In genomic region chr17:78256705-78257559, GRCh38 we compare ENCODE assay signal across 2 cellular contexts.
TF ChIP-seq lines count a peak whose summit lies in the region.

No MANE protein-coding gene starts in this region.

TF ChIP-seq in HEK293, 187 proteins besides CTCF, POLR2A, EP300 and RAD21:
- no peak for TF ChIP-seq ZNF157 (tag by site-specific recombination; IDR thresholded peaks at IDR 0.05)
- TF ChIP-seq ZSCAN4 (tag by site-specific recombination; IDR thresholded peaks at IDR 0.05) = peak; percentile 70
- TF ChIP-seq ZNF146 (tag by site-specific recombination; IDR thresholded peaks at IDR 0.05) = no peak
- TF ChIP-seq, protein P1, sequence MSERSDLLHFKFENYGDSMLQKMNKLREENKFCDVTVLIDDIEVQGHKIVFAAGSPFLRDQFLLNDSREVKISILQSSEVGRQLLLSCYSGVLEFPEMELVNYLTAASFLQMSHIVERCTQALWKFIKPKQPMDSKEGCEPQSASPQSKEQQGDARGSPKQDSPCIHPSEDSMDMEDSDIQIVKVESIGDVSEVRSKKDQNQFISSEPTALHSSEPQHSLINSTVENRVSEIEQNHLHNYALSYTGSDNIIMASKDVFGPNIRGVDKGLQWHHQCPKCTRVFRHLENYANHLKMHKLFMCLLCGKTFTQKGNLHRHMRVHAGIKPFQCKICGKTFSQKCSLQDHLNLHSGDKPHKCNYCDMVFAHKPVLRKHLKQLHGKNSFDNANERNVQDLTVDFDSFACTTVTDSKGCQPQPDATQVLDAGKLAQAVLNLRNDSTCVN (tag by site-specific recombination; optimal IDR thresholded peaks at IDR 0.05) = no peak
- TF ChIP-seq ZNF843 (tag by site-specific recombination; IDR thresholded peaks at IDR 0.05) = no peak
- no peak for TF ChIP-seq ZNF121 (tag by site-specific recombination; IDR thresholded peaks at IDR 0.05)

TF ChIP-seq in K562, 482 proteins besides CTCF, POLR2A, EP300 and RAD21 (continues in another document):
- TF ChIP-seq TAL1 (IDR thresholded peaks at IDR 0.05) (peak; percentile 32; the same call in 1 of the 2 replicates), SMAD4 (CRISPR knock-in tag; conservative IDR thresholded peaks at IDR 0.05) (peak; percentile 76), HDAC1 (IDR thresholded peaks at IDR 0.05) (peak in 1 of 2 experiments; percentile 32; a peak in 1 of 4 replicates), MYBL2 (IDR thresholded peaks at IDR 0.05; ENCODE audit: low read depth) (no peak), MYBL2 (CRISPR knock-in tag; IDR thresholded peaks at IDR 0.05; ENCODE audit: borderline replicate concordance) (no peak), ZNF395 (CRISPR knock-in tag; IDR thresholded peaks at IDR 0.05) (peak; percentile 8; the same call in 1 of the 2 replicates), FUS (optimal IDR thresholded peaks at IDR 0.05; ENCODE audit: low read depth, low read length) (no peak), KDM1A (IDR thresholded peaks at IDR 0.05) (peak in 1 of 2 experiments; percentile 88; a peak in 2 of 4 replicates), STAG1 (CRISPR knock-in tag; IDR thresholded peaks at IDR 0.05; ENCODE audit: borderline replicate concordance) (no peak), ZBTB9 (CRISPR knock-in tag; IDR thresholded peaks at IDR 0.05) (peak; percentile 21; the same call in 1 of the 2 replicates), EHMT2 (IDR thresholded peaks at IDR 0.05) (no peak), PHTF2 (CRISPR knock-in tag; IDR thresholded peaks at IDR 0.05) (no peak), NFIC (IDR thresholded peaks at IDR 0.05) (no peak), ESRRA (IDR thresholded peaks at IDR 0.05; ENCODE audit: borderline replicate concordance, low read depth) (no peak; the same call in 1 of the 2 replicates), NR4A1 (CRISPR knock-in tag; IDR thresholded peaks at IDR 0.05) (peak; percentile 36; the same call in 1 of the 2 replicates), NR4A1 (tag; IDR thresholded peaks at IDR 0.05) (no peak), MBD2 (IDR thresholded peaks at IDR 0.05; ENCODE audit: borderline replicate concordance, low read depth) (0 out of 2 replicates have a peak, but pooled peaks have one; percentile 23), RFX1 (IDR thresholded peaks at IDR 0.05) (no peak), ELF4 (CRISPR knock-in tag; IDR thresholded peaks at IDR 0.05) (0 out of 2 replicates have a peak, but pooled peaks have one; percentile 41), TEAD2 (tag; IDR thresholded peaks at IDR 0.05) (0 out of 2 replicates have a peak, but pooled peaks have one; percentile 6), PHF20 (IDR thresholded peaks at IDR 0.05; ENCODE audit: partially characterized antibody) (peak; percentile 42), HDGF (IDR thresholded peaks at IDR 0.05) (peak; percentile 89; the same call in 1 of the 2 replicates), TCF3 (CRISPR knock-in tag; IDR thresholded peaks at IDR 0.05) (peak; percentile 26; the same call in 1 of the 2 replicates), KDM5B (IDR thresholded peaks at IDR 0.05; ENCODE audit: insufficient replicate concordance, low read depth, low read length) (peak; percentile 9)
- TF ChIP-seq, protein P2, sequence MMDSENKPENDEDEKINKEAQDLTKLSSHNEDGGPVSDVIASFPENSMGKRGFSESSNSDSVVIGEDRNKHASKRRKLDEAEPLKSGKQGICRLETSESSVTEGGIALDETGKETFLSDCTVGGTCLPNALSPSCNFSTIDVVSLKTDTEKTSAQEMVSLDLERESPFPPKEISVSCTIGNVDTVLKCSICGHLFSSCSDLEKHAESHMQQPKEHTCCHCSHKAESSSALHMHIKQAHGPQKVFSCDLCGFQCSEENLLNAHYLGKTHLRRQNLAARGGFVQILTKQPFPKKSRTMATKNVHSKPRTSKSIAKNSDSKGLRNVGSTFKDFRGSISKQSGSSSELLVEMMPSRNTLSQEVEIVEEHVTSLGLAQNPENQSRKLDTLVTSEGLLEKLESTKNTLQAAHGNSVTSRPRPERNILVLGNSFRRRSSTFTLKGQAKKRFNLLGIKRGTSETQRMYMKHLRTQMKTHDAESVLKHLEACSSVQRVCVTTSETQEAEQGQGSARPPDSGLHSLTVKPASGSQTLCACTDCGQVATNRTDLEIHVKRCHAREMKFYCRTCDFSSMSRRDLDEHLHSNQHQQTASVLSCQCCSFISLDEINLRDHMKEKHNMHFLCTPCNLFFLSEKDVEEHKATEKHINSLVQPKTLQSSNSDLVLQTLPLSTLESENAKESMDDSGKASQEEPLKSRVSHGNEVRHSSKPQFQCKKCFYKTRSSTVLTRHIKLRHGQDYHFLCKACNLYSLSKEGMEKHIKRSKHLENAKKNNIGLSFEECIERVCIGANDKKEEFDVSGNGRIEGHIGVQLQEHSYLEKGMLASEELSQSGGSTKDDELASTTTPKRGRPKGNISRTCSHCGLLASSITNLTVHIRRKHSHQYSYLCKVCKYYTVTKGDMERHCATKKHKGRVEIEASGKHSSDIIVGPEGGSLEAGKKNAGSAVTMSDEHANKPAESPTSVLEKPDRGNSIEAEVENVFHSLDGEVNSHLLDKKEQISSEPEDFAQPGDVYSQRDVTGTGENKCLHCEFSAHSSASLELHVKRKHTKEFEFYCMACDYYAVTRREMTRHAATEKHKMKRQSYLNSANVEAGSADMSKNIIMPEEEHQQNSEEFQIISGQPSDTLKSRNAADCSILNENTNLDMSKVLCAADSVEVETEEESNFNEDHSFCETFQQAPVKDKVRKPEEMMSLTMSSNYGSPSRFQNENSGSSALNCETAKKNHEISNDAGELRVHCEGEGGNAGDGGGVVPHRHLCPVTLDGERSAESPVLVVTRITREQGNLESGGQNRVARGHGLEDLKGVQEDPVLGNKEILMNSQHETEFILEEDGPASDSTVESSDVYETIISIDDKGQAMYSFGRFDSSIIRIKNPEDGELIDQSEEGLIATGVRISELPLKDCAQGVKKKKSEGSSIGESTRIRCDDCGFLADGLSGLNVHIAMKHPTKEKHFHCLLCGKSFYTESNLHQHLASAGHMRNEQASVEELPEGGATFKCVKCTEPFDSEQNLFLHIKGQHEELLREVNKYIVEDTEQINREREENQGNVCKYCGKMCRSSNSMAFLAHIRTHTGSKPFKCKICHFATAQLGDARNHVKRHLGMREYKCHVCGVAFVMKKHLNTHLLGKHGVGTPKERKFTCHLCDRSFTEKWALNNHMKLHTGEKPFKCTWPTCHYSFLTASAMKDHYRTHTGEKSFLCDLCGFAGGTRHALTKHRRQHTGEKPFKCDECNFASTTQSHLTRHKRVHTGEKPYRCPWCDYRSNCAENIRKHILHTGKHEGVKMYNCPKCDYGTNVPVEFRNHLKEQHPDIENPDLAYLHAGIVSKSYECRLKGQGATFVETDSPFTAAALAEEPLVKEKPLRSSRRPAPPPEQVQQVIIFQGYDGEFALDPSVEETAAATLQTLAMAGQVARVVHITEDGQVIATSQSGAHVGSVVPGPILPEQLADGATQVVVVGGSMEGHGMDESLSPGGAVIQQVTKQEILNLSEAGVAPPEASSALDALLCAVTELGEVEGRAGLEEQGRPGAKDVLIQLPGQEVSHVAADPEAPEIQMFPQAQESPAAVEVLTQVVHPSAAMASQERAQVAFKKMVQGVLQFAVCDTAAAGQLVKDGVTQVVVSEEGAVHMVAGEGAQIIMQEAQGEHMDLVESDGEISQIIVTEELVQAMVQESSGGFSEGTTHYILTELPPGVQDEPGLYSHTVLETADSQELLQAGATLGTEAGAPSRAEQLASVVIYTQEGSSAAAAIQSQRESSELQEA (IDR thresholded peaks at IDR 0.05; ENCODE audit: low read depth) = peak; percentile 70
- TF ChIP-seq, protein P3, sequence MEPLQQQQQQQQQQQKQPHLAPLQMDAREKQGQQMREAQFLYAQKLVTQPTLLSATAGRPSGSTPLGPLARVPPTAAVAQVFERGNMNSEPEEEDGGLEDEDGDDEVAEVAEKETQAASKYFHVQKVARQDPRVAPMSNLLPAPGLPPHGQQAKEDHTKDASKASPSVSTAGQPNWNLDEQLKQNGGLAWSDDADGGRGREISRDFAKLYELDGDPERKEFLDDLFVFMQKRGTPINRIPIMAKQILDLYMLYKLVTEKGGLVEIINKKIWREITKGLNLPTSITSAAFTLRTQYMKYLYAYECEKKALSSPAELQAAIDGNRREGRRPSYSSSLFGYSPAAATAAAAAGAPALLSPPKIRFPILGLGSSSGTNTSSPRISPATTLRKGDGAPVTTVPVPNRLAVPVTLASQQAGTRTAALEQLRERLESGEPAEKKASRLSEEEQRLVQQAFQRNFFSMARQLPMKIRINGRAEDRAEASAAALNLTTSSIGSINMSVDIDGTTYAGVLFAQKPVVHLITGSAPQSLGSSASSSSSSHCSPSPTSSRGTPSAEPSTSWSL (CRISPR knock-in tag; IDR thresholded peaks at IDR 0.05; ENCODE audit: borderline replicate concordance) = peak; percentile 78; the same call in 1 of the 2 replicates
- TF ChIP-seq, protein P4, sequence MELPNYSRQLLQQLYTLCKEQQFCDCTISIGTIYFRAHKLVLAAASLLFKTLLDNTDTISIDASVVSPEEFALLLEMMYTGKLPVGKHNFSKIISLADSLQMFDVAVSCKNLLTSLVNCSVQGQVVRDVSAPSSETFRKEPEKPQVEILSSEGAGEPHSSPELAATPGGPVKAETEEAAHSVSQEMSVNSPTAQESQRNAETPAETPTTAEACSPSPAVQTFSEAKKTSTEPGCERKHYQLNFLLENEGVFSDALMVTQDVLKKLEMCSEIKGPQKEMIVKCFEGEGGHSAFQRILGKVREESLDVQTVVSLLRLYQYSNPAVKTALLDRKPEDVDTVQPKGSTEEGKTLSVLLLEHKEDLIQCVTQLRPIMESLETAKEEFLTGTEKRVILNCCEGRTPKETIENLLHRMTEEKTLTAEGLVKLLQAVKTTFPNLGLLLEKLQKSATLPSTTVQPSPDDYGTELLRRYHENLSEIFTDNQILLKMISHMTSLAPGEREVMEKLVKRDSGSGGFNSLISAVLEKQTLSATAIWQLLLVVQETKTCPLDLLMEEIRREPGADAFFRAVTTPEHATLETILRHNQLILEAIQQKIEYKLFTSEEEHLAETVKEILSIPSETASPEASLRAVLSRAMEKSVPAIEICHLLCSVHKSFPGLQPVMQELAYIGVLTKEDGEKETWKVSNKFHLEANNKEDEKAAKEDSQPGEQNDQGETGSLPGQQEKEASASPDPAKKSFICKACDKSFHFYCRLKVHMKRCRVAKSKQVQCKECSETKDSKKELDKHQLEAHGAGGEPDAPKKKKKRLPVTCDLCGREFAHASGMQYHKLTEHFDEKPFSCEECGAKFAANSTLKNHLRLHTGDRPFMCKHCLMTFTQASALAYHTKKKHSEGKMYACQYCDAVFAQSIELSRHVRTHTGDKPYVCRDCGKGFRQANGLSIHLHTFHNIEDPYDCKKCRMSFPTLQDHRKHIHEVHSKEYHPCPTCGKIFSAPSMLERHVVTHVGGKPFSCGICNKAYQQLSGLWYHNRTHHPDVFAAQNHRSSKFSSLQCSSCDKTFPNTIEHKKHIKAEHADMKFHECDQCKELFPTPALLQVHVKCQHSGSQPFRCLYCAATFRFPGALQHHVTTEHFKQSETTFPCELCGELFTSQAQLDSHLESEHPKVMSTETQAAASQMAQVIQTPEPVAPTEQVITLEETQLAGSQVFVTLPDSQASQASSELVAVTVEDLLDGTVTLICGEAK (IDR thresholded peaks at IDR 0.05) = no peak
- TF ChIP-seq, protein P4 (CRISPR knock-in tag; IDR thresholded peaks at IDR 0.05) = no peak
- TF ChIP-seq, protein P1 (CRISPR knock-in tag; IDR thresholded peaks at IDR 0.05) = peak; percentile 85
